ENCODE assay signal across 10 cellular contexts in the genomic region with DNA sequence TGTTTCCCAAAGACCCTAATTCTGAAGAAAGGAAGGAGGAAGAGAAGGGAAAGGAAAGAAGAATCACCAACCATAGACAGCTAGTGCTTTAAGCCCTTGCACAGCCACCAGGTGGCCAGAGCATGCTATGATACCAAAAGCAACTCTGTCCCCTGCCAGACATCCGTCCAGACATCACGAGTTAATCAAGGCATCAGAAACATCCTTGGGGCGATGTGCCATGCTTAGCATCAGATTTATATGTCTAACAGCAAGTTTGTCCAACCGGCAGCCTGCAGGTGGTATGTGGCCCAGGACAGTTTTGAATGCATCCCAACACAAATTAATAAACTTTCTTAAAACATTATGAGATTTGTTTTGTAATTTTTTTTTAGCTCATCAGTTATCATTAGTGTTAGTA. TPM values are rescaled to one million over a fixed set of nuclear protein-coding genes. Genes with fewer than 3 reads are reported as not detected.
A peak's percentile ranks its signal among the peaks of the same experiment; 100 is the strongest.
DNase-seq lines count a peak whose midpoint lies in the region; ATAC-seq and TF ChIP-seq lines count a peak whose summit lies in the region.
"Had no signal": no experiment of that assay in that cellular context is flagged by ENCODE, and none has a peak within 500 bp of the region (broad histone marks: within the 10 kb centered on the region; RNA-seq: fewer than 3 reads in every experiment).

No MANE protein-coding gene starts in this region.

- no peak overlapping the region for H3K4me2 ChIP-seq in HCT116 (ENCODE audit: low read length)

- H3K9me3 ChIP-seq in Caco-2: no peaks in the 10 kb centered on the region
- H3K9me3 ChIP-seq in HCT116 (ENCODE audit: control insufficient read depth in 1 of 2, insufficient read depth in 1 of 2, low read depth in 1 of 2, low read length in 2 of 2): no peaks in the 10 kb centered on the region

- no peak overlapping the region for H3K4me3 ChIP-seq in Caco-2 (ENCODE audit: low read depth, low read length)
- no peak overlapping the region for H3K4me3 ChIP-seq in HCT116 (replicated peaks in 1 of 2; ENCODE audit: low read depth in 1 of 2, low read length in 2 of 2)

- H3K4me3 Mint-ChIP-seq in Caco-2 (ENCODE audit: unreplicated experiment): no peak overlapping the region
- H3K4me3 Mint-ChIP-seq in activated T-cell treated with anti-CD3 and anti-CD28 coated beads, Interleukin-2, amount 50 U/mL, for 4 hours: no peak overlapping the region

- H3K36me3 ChIP-seq in Caco-2 (ENCODE audit: control insufficient read depth, insufficient read depth, low read length) (no peaks in the 10 kb centered on the region), HCT116 (ENCODE audit: control insufficient read depth in 1 of 2, insufficient read depth in 2 of 2, low read length in 2 of 2) (peaks cover 0 to under 1% of the 10 kb centered on the region in 2 experiments; a peak in 1 of 4 replicates)

- intact Hi-C loops in Caco-2 (cut with micrococcal nuclease; ENCODE audit: unreplicated experiment) (loop anchor here (10.0 kb wide), 1 partner anchor 259 kb away; no protein-coding TSS in a partner anchor), HCT116 (cut with micrococcal nuclease) (no loop called here)

- peaks cover 4% of the 10 kb centered on the region for H3K36me3 Mint-ChIP-seq in Caco-2 (ENCODE audit: insufficient read depth, unreplicated experiment)
- H3K36me3 Mint-ChIP-seq in activated T-cell treated with anti-CD3 and anti-CD28 coated beads, Interleukin-2, amount 50 U/mL, for 4 hours (ENCODE audit: insufficient read depth): no peaks in the 10 kb centered on the region

- peaks cover 80% of the 10 kb centered on the region for H3K79me2 ChIP-seq in HCT116 (ENCODE audit: insufficient read depth, low read length)

- H3K27ac ChIP-seq in HCT116 (ENCODE audit: low read depth, low read length): no peak overlapping the region

- no peaks in the 10 kb centered on the region for H3K9me2 ChIP-seq in HCT116 (ENCODE audit: insufficient read depth)

- no peak overlapping the region for H2AFZ ChIP-seq in HCT116 (ENCODE audit: low read depth, low read length, poor library complexity, severe bottlenecking)

- peak; percentile 50; the same call in 1 of the 2 replicates for ATAC-seq in HCT116
- ATAC-seq in activated T-cell treated with anti-CD3 and anti-CD28 coated beads, Interleukin-2, amount 50 U/mL, for 4 hours: no peak

- H3K4me1 ChIP-seq in Caco-2 (no peaks in the 10 kb centered on the region), HCT116 (ENCODE audit: control insufficient read depth in 1 of 2, insufficient read depth in 2 of 2, low read length in 2 of 2) (peaks cover 21 to 35% of the 10 kb centered on the region in 2 experiments)

- peak; percentile 26; the same call in 1 of the 2 replicates for TF ChIP-seq RAD21 in HCT116 (IDR thresholded peaks at IDR 0.05; ENCODE audit: low read depth)

- no peak overlapping the region for H3K27ac Mint-ChIP-seq in Caco-2 (ENCODE audit: unreplicated experiment)

- DNase-seq in Caco-2 (peak in 1 of 2 experiments; percentile 35), HCT116 (ENCODE audit: low read depth, low spot score) (no peak), SW480 (ENCODE audit: low spot score) (peak; percentile 27), iPS DF 4.7 (ENCODE audit: extremely low read depth, low spot score) (peak; percentile 14), NOMO-1 (lab: John Stamatoyannopoulos, UW; ENCODE audit: unreplicated experiment in 2 of 2) (no peak), Ammon's horn (ENCODE audit: low spot score) (no peak)
- DNase-seq in activated T-cell treated with anti-CD3 and anti-CD28 coated beads, Interleukin-2, amount 50 U/mL, for 4 hours: no peak
- no peak for DNase-seq in stimulated activated CD4-positive, alpha-beta T cell treated with anti-CD3 and anti-CD28 coated beads, Interleukin-4, amount 100 ng/mL, for 4 hours
- DNase-seq: posterior cingulate gyrus had no signal

- H3K27me3 Mint-ChIP-seq in Caco-2 (ENCODE audit: insufficient read depth, unreplicated experiment): no peaks in the 10 kb centered on the region
- no peaks in the 10 kb centered on the region for H3K27me3 Mint-ChIP-seq in activated T-cell treated with anti-CD3 and anti-CD28 coated beads, Interleukin-2, amount 50 U/mL, for 4 hours (ENCODE audit: low read depth)

- CTCF ChIA-PET in Caco-2 (lab: Charles Lee) (interaction anchor here (0.6 to 1.3 kb wide), 7 partner anchors 8 to 352 kb away, joined by 3 to 9 read pairs (median 4); no protein-coding TSS in a partner anchor), HCT116 (lab: Charles Lee) (interaction anchor here (0.8 to 1.7 kb wide), 5 partner anchors 12 to 850 kb away, joined by 3 to 5 read pairs (median 3); no protein-coding TSS in a partner anchor)

- TF ChIP-seq CTCF in Caco-2 (IDR thresholded peaks at IDR 0.05; ENCODE audit: insufficient read depth in 1 of 2, low read depth in 1 of 2, low read length in 1 of 2, severe bottlenecking in 1 of 2, unreplicated experiment in 1 of 2) (peak; percentile 51 to 67), HCT116 (IDR thresholded peaks at IDR 0.05 in 2 of 3, conservative IDR thresholded peaks at IDR 0.05 in 1 of 3; ENCODE audit: borderline replicate concordance in 1 of 3, insufficient read depth in 1 of 3, low read depth in 2 of 3, low read length in 2 of 3) (peak; percentile 20 to 56 (median 43); a peak in 4 of 6 replicates)

- TF ChIP-seq POLR2A in HCT116 (IDR thresholded peaks at IDR 0.05; ENCODE audit: borderline replicate concordance, extremely low read depth, insufficient read depth, insufficient read length): no peak

- H3K27me3 ChIP-seq in Caco-2 (replicated peaks; ENCODE audit: control insufficient read depth, insufficient read depth, low read length): no peaks in the 10 kb centered on the region
- no peaks in the 10 kb centered on the region for H3K27me3 ChIP-seq in HCT116 (ENCODE audit: insufficient read depth, low read length)

- RAD21 ChIA-PET in HCT116 (lab: Charles Lee; ENCODE audit: low non-redundant PET in 1 of 2, low total read pairs in 2 of 2, uncharacterized antibody in 2 of 2, unreplicated experiment in 2 of 2): no interaction called here

- H3K4me1 Mint-ChIP-seq in Caco-2 (ENCODE audit: low read depth, unreplicated experiment): no peaks in the 10 kb centered on the region
- H3K4me1 Mint-ChIP-seq in activated T-cell treated with anti-CD3 and anti-CD28 coated beads, Interleukin-2, amount 50 U/mL, for 4 hours (ENCODE audit: low read depth): peaks cover 2% of the 10 kb centered on the region

- POLR2A ChIA-PET in Caco-2 (lab: Charles Lee) (interaction anchor here (0.6 kb wide), 1 partner anchor 16 kb away, joined by 6 read pairs; no protein-coding TSS in a partner anchor), HCT116 (lab: Charles Lee) (interaction anchor here (1.3 kb wide), 1 partner anchor 50 kb away, joined by 3 read pairs; a partner anchor contains a TSS)

- H4K20me1 ChIP-seq in HCT116 (ENCODE audit: insufficient read depth): peaks cover 7% of the 10 kb centered on the region; the same call in 1 of the 2 replicates

- no peak overlapping the region for H3K9ac ChIP-seq in HCT116 (ENCODE audit: low read length)

- no peaks in the 10 kb centered on the region for H3K9me3 Mint-ChIP-seq in Caco-2 (ENCODE audit: unreplicated experiment)
- H3K9me3 Mint-ChIP-seq in activated T-cell treated with anti-CD3 and anti-CD28 coated beads, Interleukin-2, amount 50 U/mL, for 4 hours: no peaks in the 10 kb centered on the region

- no TSS peak for BruUV-seq in Caco-2 (replicated peaks; lab: Mats Ljungman, UMichigan)
- BruUV-seq in HCT116 (replicated peaks; lab: Mats Ljungman, UMichigan): no TSS peak

TF ChIP-seq in HCT116, 20 proteins besides CTCF, POLR2A, EP300 and RAD21 (continues in another document):
- no peak for TF ChIP-seq ZFX (IDR thresholded peaks at IDR 0.05)
- TF ChIP-seq, protein P1, sequence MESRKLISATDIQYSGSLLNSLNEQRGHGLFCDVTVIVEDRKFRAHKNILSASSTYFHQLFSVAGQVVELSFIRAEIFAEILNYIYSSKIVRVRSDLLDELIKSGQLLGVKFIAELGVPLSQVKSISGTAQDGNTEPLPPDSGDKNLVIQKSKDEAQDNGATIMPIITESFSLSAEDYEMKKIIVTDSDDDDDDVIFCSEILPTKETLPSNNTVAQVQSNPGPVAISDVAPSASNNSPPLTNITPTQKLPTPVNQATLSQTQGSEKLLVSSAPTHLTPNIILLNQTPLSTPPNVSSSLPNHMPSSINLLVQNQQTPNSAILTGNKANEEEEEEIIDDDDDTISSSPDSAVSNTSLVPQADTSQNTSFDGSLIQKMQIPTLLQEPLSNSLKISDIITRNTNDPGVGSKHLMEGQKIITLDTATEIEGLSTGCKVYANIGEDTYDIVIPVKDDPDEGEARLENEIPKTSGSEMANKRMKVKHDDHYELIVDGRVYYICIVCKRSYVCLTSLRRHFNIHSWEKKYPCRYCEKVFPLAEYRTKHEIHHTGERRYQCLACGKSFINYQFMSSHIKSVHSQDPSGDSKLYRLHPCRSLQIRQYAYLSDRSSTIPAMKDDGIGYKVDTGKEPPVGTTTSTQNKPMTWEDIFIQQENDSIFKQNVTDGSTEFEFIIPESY (IDR thresholded peaks at IDR 0.05; ENCODE audit: extremely low read depth, insufficient replicate concordance, low read length): no peak
- no peak for TF ChIP-seq ELF1 (IDR thresholded peaks at IDR 0.05; ENCODE audit: borderline replicate concordance, low read depth)
- no peak for TF ChIP-seq EZH2phosphoT487 (IDR thresholded peaks at IDR 0.05; ENCODE audit: borderline replicate concordance)
- no peak for TF ChIP-seq EZH2 (IDR thresholded peaks at IDR 0.05)
- TF ChIP-seq TCF7L2 (IDR thresholded peaks at IDR 0.05; ENCODE audit: borderline replicate concordance, extremely low read depth, insufficient read depth, insufficient read length): no peak
- TF ChIP-seq ZNF274 (IDR thresholded peaks at IDR 0.05; ENCODE audit: low read depth, low read length): no peak
- no peak for TF ChIP-seq SIN3A (IDR thresholded peaks at IDR 0.05; ENCODE audit: low read depth)
- no peak for TF ChIP-seq SRF (IDR thresholded peaks at IDR 0.05; ENCODE audit: low read depth)

RNA-seq across cellular contexts. Expression of a gene that starts 2.9 kb away (rescaled TPM):
- total RNA-seq in Caco-2 (2022): not detected in 2 replicates
- not detected for total RNA-seq in HCT116 (2021; ENCODE audit: unreplicated experiment)
- polyA plus RNA-seq in HCT116 (2012): 0.14 TPM in 1 of 2 replicates, not detected in the other
- not detected for total RNA-seq in activated T-cell treated with anti-CD3 and anti-CD28 coated beads, Interleukin-2, amount 50 U/mL, for 4 hours
- total RNA-seq: dermis microvascular lymphatic vessel endothelial cell had no signal

RNA-seq across cellular contexts. Expression of a gene that starts 50.2 kb away (rescaled TPM):
- total RNA-seq in Caco-2 (2022): 105 and 114 TPM in 2 replicates
- total RNA-seq in HCT116 (2021; ENCODE audit: unreplicated experiment): 66.5 TPM
- 26.2 and 39.7 TPM in 2 replicates for polyA plus RNA-seq in HCT116 (2012)
- total RNA-seq in activated T-cell treated with anti-CD3 and anti-CD28 coated beads, Interleukin-2, amount 50 U/mL, for 4 hours: 10 to 100 TPM; 59.6 to 63.4 (median 60.9) TPM

Comparison
In these comparisons a context has a peak if more than half of its experiments do, and no peak if none do; other contexts are left out.
1. DNase-seq: peak in SW480 (single experiment) and iPS DF 4.7 (single experiment); none in HCT116 (single experiment), NOMO-1 (0 of 2), activated T-cell treated with anti-CD3 and anti-CD28 coated beads, Interleukin-2, amount 50 U/mL, for 4 hours (single experiment), Ammon's horn (single experiment) and stimulated activated CD4-positive, alpha-beta T cell treated with anti-CD3 and anti-CD28 coated beads, Interleukin-4, amount 100 ng/mL, for 4 hours (0 of 2).